8 cellular contexts compared by ENCODE assay signal in the genomic region with DNA sequence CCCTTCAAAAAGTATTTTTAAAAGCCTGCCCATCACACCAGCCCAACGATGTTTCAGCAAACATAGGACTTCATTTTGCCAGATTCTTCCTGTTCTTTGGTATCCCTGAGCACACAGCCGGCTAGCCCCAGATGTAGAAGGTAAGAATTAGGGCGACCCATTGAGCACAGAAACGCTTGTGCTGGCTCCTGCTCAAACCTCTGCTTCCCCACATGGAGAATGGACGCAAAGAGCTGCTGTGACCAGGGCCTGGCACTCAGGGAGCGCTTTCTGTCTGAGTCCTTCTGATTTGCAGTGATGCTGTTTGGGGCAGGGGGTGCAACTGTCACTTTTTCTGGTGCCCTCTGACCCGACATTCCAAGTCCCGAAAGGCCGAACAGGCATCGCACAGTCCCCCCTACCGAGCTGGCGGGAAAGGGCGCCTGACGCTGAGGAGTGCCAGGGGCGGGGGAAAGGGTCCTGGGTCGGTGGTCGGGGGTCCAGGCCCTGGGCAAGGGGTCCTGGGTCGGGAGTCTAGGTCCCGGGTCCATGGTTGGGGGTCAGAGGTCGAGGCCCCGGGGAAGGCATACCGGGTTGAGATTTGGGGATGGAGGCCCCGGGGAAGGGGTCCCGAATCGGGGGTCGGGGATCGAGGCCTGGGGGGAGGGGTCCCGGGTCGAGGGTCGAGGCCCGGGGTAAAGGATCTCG. TPM values are rescaled to one million over a fixed set of nuclear protein-coding genes. Genes with fewer than 3 reads are reported as not detected.
DNase-seq lines count a peak whose midpoint lies in the region; ATAC-seq lines count a peak whose summit lies in the region.
"Had no signal": no experiment of that assay in that cellular context is flagged by ENCODE, and none has a peak within 500 bp of the region (broad histone marks: within the 10 kb centered on the region; RNA-seq: fewer than 3 reads in every experiment).

No MANE protein-coding gene starts in this region.

- peak overlapping the region; percentile 100 for H3K4me3 ChIP-seq in HUES6 (ENCODE audit: low read depth, low read length)
- H3K4me3 ChIP-seq in stomach smooth muscle (ENCODE audit: low read length in 2 of 2), result peak overlapping the region; percentile 92 to 96

- H3K4me1 ChIP-seq in HUES6 (ENCODE audit: control insufficient read depth, insufficient read depth, low read length), result peaks cover 12% of the 10 kb centered on the region
- H3K4me1 ChIP-seq in stomach smooth muscle (ENCODE audit: control insufficient read depth, insufficient read depth, low read length), result peaks cover 20% of the 10 kb centered on the region

- H3K9ac ChIP-seq in HUES6 (ENCODE audit: low read length), result peak overlapping the region; percentile 94
- peak overlapping the region in 1 of 2 donors; percentile 91 for H3K9ac ChIP-seq in stomach smooth muscle (ENCODE audit: low read length in 2 of 2)

- H3K27me3 ChIP-seq in HUES6 (ENCODE audit: control insufficient read depth, insufficient read depth, low read length), result no peaks in the 10 kb centered on the region
- H3K27me3 ChIP-seq in stomach smooth muscle (ENCODE audit: control insufficient read depth in 1 of 2, insufficient read depth in 2 of 2, low read length in 2 of 2), result no peaks in the 10 kb centered on the region

- H3K27me3 Mint-ChIP-seq in activated naive CD8-positive, alpha-beta T cell treated with anti-CD3 and anti-CD28 coated beads, Interleukin-2, amount 50 U/mL, for 24 hours, result no peaks in the 10 kb centered on the region
- peaks cover 2 to 14% (median 14%) of the 10 kb centered on the region in 3 donors for H3K27me3 Mint-ChIP-seq in immature natural killer cell (ENCODE audit: low read depth in 3 of 3)

- ATAC-seq in activated naive CD8-positive, alpha-beta T cell treated with anti-CD3 and anti-CD28 coated beads, Interleukin-2, amount 50 U/mL, for 24 hours, result no peak
- no peak for ATAC-seq in HG03045 (IDR thresholded peaks at IDR 0.05; ENCODE audit: unreplicated experiment)

- peaks cover 42% of the 10 kb centered on the region for H3K36me3 ChIP-seq in HUES6 (ENCODE audit: control insufficient read depth, insufficient read depth, low read length)
- H3K36me3 ChIP-seq in stomach smooth muscle (ENCODE audit: control insufficient read depth in 2 of 2, insufficient read depth in 2 of 2, low read length in 2 of 2), result peaks cover 3 to 5% of the 10 kb centered on the region in 2 donors

- no peak for DNase-seq in activated naive CD8-positive, alpha-beta T cell treated with anti-CD3 and anti-CD28 coated beads, Interleukin-2, amount 50 U/mL, for 24 hours
- DNase-seq in immature natural killer cell (no peak), HPDE6-E6E7 (ENCODE audit: extremely low spot score) (no peak), NCI-H748 treated with DMSO at 0.1 percent for 48 hours (lab: John Stamatoyannopoulos, UW) (no peak)
- DNase-seq: stimulated activated CD4-positive, alpha-beta T cell treated with anti-CD3 and anti-CD28 coated beads, Interleukin-4, amount 100 ng/mL, for 24 hours had no signal

- H3K9me3 ChIP-seq in HUES6 (ENCODE audit: control insufficient read depth, insufficient read depth, low read depth, low read length) (no peaks in the 10 kb centered on the region), stomach smooth muscle (ENCODE audit: control insufficient read depth in 2 of 2, low read length in 2 of 2) (no peaks in the 10 kb centered on the region)

- peaks cover 35% of the 10 kb centered on the region for H3K4me1 Mint-ChIP-seq in activated naive CD8-positive, alpha-beta T cell treated with anti-CD3 and anti-CD28 coated beads, Interleukin-2, amount 50 U/mL, for 24 hours
- peaks cover 32 to 40% of the 10 kb centered on the region in 2 donors for H3K4me1 Mint-ChIP-seq in immature natural killer cell

- H3K27ac ChIP-seq in HUES6 (ENCODE audit: low read depth, low read length), result peak overlapping the region; percentile 56; the same call in 1 of the 2 replicates
- H3K27ac ChIP-seq in stomach smooth muscle (ENCODE audit: low read length), result no peak overlapping the region

- peak overlapping the region; percentile 64 for H3K27ac Mint-ChIP-seq in activated naive CD8-positive, alpha-beta T cell treated with anti-CD3 and anti-CD28 coated beads, Interleukin-2, amount 50 U/mL, for 24 hours
- H3K27ac Mint-ChIP-seq in immature natural killer cell, result peak overlapping the region; percentile 68 to 82 (median 76)

- H3K4me3 Mint-ChIP-seq in activated naive CD8-positive, alpha-beta T cell treated with anti-CD3 and anti-CD28 coated beads, Interleukin-2, amount 50 U/mL, for 24 hours, result peak overlapping the region; percentile 87
- peak overlapping the region; percentile 61 to 86 (median 81) for H3K4me3 Mint-ChIP-seq in immature natural killer cell

- H3K36me3 Mint-ChIP-seq in activated naive CD8-positive, alpha-beta T cell treated with anti-CD3 and anti-CD28 coated beads, Interleukin-2, amount 50 U/mL, for 24 hours (ENCODE audit: low read depth), result peaks cover 19% of the 10 kb centered on the region
- peaks cover 3 to 9% (median 7%) of the 10 kb centered on the region in 3 donors for H3K36me3 Mint-ChIP-seq in immature natural killer cell

- H3K9me3 Mint-ChIP-seq in activated naive CD8-positive, alpha-beta T cell treated with anti-CD3 and anti-CD28 coated beads, Interleukin-2, amount 50 U/mL, for 24 hours, result no peaks in the 10 kb centered on the region
- H3K9me3 Mint-ChIP-seq in immature natural killer cell, result no peaks in the 10 kb centered on the region

RNA-seq across cellular contexts. Expression of a gene that starts 0.9 kb away (rescaled TPM):
- 100 to 1,000 TPM; 102 to 111 (median 103) TPM for polyA plus RNA-seq in immature natural killer cell

RNA-seq across cellular contexts. Expression of a gene that starts 1.1 kb away (rescaled TPM):
- 1 to 10 TPM; 1.8 to 6.8 (median 4.7) TPM for polyA plus RNA-seq in immature natural killer cell

RNA-seq across cellular contexts. Expression of a gene that starts 29.9 kb away (rescaled TPM):
- 10 to 100 TPM; 28.0 to 42.7 (median 35.2) TPM for polyA plus RNA-seq in immature natural killer cell

RNA-seq across cellular contexts. Expression of a gene that starts 43.1 kb away (rescaled TPM):
- not detected for polyA plus RNA-seq in immature natural killer cell

RNA-seq across cellular contexts. Expression of a gene that starts 44.9 kb away (rescaled TPM):
- polyA plus RNA-seq in immature natural killer cell, result 10 to 100 TPM in 2 of 3 donors, 1 to 10 TPM in 1; 4.7 to 14.5 (median 13.4) TPM
